Comparison of ENCODE assay signal across 8 cellular contexts in genomic region chr22:23837911-23838685, GRCh38. TPM values are rescaled to one million over a fixed set of nuclear protein-coding genes. Genes with fewer than 3 reads are reported as not detected.
DNase-seq lines count a peak whose midpoint lies in the region; ATAC-seq and TF ChIP-seq lines count a peak whose summit lies in the region.

No MANE protein-coding gene starts in this region.

- intact Hi-C loops in activated B cell treated with CpG ODN at 0.5 μM for 24 hours (cut with micrococcal nuclease): loop anchor here (1.0 to 10.0 kb wide), 7 partner anchors 8 to 693 kb away; partner anchors contain the start of genes MIF, RAB36 and RSPH14
- intact Hi-C loops in left lung (cut with DNase I): loop anchor here (5.0 to 10.0 kb wide), 2 partner anchors 53 to 66 kb away; partner anchors contain the start of genes MMP11 (in 1 of the 2) and SMARCB1 (in 1 of the 2)
- intact Hi-C loops in uterus (cut with DNase I; ENCODE audit: low total_unique reads): no loop called here

- H3K27me3 ChIP-seq in left lung (no peaks in the 10 kb centered on the region), uterus (no peaks in the 10 kb centered on the region)

- DNase-seq in GM12864 (ENCODE audit: low read depth): no peak
- DNase-seq in HFF-Myc (ENCODE audit: extremely low read depth, low read depth): no peak
- DNase-seq in activated B cell treated with CpG ODN at 0.5 μM for 24 hours: no peak
- peak in 1 of 2 donors; percentile 80 for DNase-seq in left lung
- DNase-seq in uterus: no peak
- no peak for DNase-seq in NCI-H2196 (lab: John Stamatoyannopoulos, UW; ENCODE audit: unreplicated experiment)
- DNase-seq in substantia nigra (lab: John Stamatoyannopoulos, UW): no peak
- no peak for DNase-seq in NCI-H2081 (lab: John Stamatoyannopoulos, UW)

- H3K27ac ChIP-seq in left lung: no peak overlapping the region
- no peak overlapping the region for H3K27ac ChIP-seq in uterus
- H3K27ac ChIP-seq in substantia nigra (ENCODE audit: low read depth, low read length, poor library complexity, severe bottlenecking): no peak overlapping the region

- POLR2A ChIA-PET in activated B cell treated with CpG ODN at 0.5 μM for 24 hours (lab: Charles Lee): interaction anchor here (0.7 to 2.5 kb wide), 19 partner anchors 8 to 121 kb away, joined by 3 to 25 read pairs (median 5); partner anchors contain the start of genes CHCHD10, MIF, MMP11 and SLC2A11

- H3K27me3 Mint-ChIP-seq in activated B cell treated with CpG ODN at 0.5 μM for 24 hours: no peaks in the 10 kb centered on the region

- CTCF ChIA-PET in activated B cell treated with CpG ODN at 0.5 μM for 24 hours (lab: Charles Lee): interaction anchor here (1.0 to 1.1 kb wide), 2 partner anchors 11 to 67 kb away, joined by 4 to 5 read pairs; no protein-coding TSS in a partner anchor

- H3K4me3 ChIP-seq in GM12864 (ENCODE audit: low read depth, low read length): peak overlapping the region; percentile 75
- peak overlapping the region; percentile 30 for H3K4me3 ChIP-seq in HFF-Myc (replicated peaks; ENCODE audit: low read depth, low read length)
- peak overlapping the region; percentile 45 to 66 for H3K4me3 ChIP-seq in left lung
- peak overlapping the region; percentile 15 to 33 for H3K4me3 ChIP-seq in uterus

- H3K27ac Mint-ChIP-seq in activated B cell treated with CpG ODN at 0.5 μM for 24 hours: peak overlapping the region; percentile 95

- peak; percentile 42 for ATAC-seq in activated B cell treated with CpG ODN at 0.5 μM for 24 hours (ENCODE audit: low read depth)
- no peak for ATAC-seq in left lung

- H3K4me1 Mint-ChIP-seq in activated B cell treated with CpG ODN at 0.5 μM for 24 hours: peaks cover 68% of the 10 kb centered on the region

- peaks cover 28% of the 10 kb centered on the region for H3K36me3 Mint-ChIP-seq in activated B cell treated with CpG ODN at 0.5 μM for 24 hours (ENCODE audit: low read depth)

- H3K4me1 ChIP-seq in left lung (peaks cover 9 to 21% of the 10 kb centered on the region in 2 donors), uterus (peaks cover 0 to 15% of the 10 kb centered on the region in 2 donors)

- no peak for TF ChIP-seq CTCF in GM12864 (IDR thresholded peaks at IDR 0.05; ENCODE audit: low read depth, low read length, missing control alignments)
- no peak for TF ChIP-seq CTCF in HFF-Myc (IDR thresholded peaks at IDR 0.05; ENCODE audit: low read depth, low read length, missing control alignments)
- no peak for TF ChIP-seq CTCF in activated B cell treated with CpG ODN at 0.5 μM for 24 hours (IDR thresholded peaks at IDR 0.05)
- TF ChIP-seq CTCF in left lung (IDR thresholded peaks at IDR 0.05): no peak
- TF ChIP-seq CTCF in uterus (IDR thresholded peaks at IDR 0.05): no peak

- peaks cover 0 to 41% of the 10 kb centered on the region in 2 donors for H3K36me3 ChIP-seq in left lung
- H3K36me3 ChIP-seq in uterus: no peaks in the 10 kb centered on the region

- H3K9me3 Mint-ChIP-seq in activated B cell treated with CpG ODN at 0.5 μM for 24 hours: no peaks in the 10 kb centered on the region

- H3K4me3 Mint-ChIP-seq in activated B cell treated with CpG ODN at 0.5 μM for 24 hours: peak overlapping the region; percentile 88

- H3K9me3 ChIP-seq in left lung (no peaks in the 10 kb centered on the region), uterus (no peaks in the 10 kb centered on the region)

- TF ChIP-seq POLR2A in uterus (IDR thresholded peaks at IDR 0.05): no peak

RNA-seq across cellular contexts. Expression of gene DERL3, which starts 0.7 kb away (rescaled TPM):
- total RNA-seq in activated B cell treated with CpG ODN at 0.5 μM for 24 hours (15.4 and 18.3 TPM in 2 replicates), left lung (1 to 10 TPM; 6.7 to 9.4 TPM), uterus (1 to 10 TPM in 1 of 4 donors, under 1 TPM in 1, not detected in 2; 0.95 to 1.2 TPM)

RNA-seq across cellular contexts. Expression of gene SLC2A11, which starts 19.6 kb away (rescaled TPM):
- 24.0 and 30.2 TPM in 2 replicates for total RNA-seq in activated B cell treated with CpG ODN at 0.5 μM for 24 hours
- 10 to 100 TPM in 1 of 2 donors, 1 to 10 TPM in 1; 9.9 to 15.4 TPM for total RNA-seq in left lung
- 10 to 100 TPM in 3 of 4 donors, under 1 TPM in 1; under 0.01 to 63.3 (median 15.0) TPM for total RNA-seq in uterus

RNA-seq across cellular contexts. Expression of gene SMARCB1, which starts 51.3 kb away (rescaled TPM):
- total RNA-seq in activated B cell treated with CpG ODN at 0.5 μM for 24 hours (156 and 161 TPM in 2 replicates), left lung (10 to 100 TPM; 52.4 to 80.5 TPM), uterus (10 to 100 TPM; 39.1 to 64.4 (median 51.6) TPM)

RNA-seq across cellular contexts. Expression of gene MIF, which starts 56.1 kb away (rescaled TPM):
- total RNA-seq in activated B cell treated with CpG ODN at 0.5 μM for 24 hours (308 and 349 TPM in 2 replicates), left lung (100 to 1,000 TPM; 361 to 467 TPM), uterus (100 to 1,000 TPM in 2 of 4 donors, 10 to 100 TPM in 2; 77.1 to 189 (median 124) TPM)

Comparison
In these comparisons a context has a peak if more than half of its experiments do, and no peak if none do; other contexts are left out.
1. H3K4me3 ChIP-seq: peak in every context shown above with its lines; median percentile 75 in GM12864; 56 in left lung; 30 in HFF-Myc; 24 in uterus.